Comparison of ENCODE assay signal across 8 cellular contexts in the genomic region with DNA sequence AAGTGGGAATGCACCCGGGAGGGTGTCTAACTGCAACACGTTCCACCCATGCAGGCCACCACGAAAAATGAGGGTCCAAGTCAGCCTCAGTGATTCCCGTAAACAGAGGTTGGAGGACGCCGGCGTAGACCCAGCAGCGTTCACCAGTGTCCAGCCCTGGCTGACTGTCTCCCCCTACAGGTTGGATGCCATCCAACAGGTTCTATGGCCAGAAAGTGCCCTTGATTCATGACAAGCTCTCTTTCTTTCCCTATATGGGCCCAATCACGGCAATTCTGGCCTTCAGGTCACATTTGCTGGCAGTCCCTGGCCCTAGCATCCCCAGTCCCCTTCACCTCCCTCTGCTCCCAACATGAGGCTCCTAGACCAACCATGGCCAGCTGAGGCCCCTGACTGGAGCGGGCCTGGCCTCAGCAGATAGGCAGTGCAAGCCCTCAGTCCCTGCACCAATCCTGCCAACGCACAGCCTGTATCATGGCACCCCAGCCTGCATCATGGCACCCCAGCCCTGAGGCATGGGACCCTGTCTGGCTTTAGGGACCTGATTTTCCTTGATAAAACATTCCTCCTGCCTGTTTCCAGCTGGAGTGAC.
DNase-seq lines count a peak whose midpoint lies in the region; ATAC-seq, FAIRE-seq and TF ChIP-seq lines count a peak whose summit lies in the region.

No MANE protein-coding gene starts in this region.

- H3K9me1 ChIP-seq in K562 (ENCODE audit: control insufficient read depth, insufficient read depth, low read length), result no peaks in the 10 kb centered on the region

- CTCF ChIA-PET in K562 (lab: Yijun Ruan, JAX; ENCODE audit: low intra/inter-chr PET ratio), result no interaction called here

- TF ChIP-seq RAD21 in K562 (CRISPR knock-in tag; conservative IDR thresholded peaks at IDR 0.05 in 1 of 2, IDR thresholded peaks at IDR 0.05 in 1 of 2), result no peak; a peak in 1 of 4 replicates

- POLR2A ChIA-PET in K562 (lab: Yijun Ruan, JAX), result no interaction called here

- H3K9me3 ChIP-seq in K562 (replicated peaks; ENCODE audit: control insufficient read depth, insufficient read depth, low read depth, low read length), result no peaks in the 10 kb centered on the region
- H3K9me3 ChIP-seq in psoas muscle, result no peaks in the 10 kb centered on the region
- H3K9me3 ChIP-seq in esophagus squamous epithelium, result no peaks in the 10 kb centered on the region

- 0% methylated on average over 5 of the region's 11 CpGs for WGBS in K562 (ENCODE audit: insufficient coverage, low coverage, missing lambda C conversion rate)
- WGBS in psoas muscle, 3 donors, result 80 to 89% (median 82%) methylated on average over 11 of the region's 11 CpGs
- WGBS in esophagus squamous epithelium, 2 donors, result 78 to 90% methylated on average over 10 to 11 of the region's 11 CpGs

- H3K4me2 ChIP-seq in K562 (ENCODE audit: insufficient read depth, low read length), result no peak overlapping the region

- in situ Hi-C loops in K562 (cut with MboI), result no loop called here

- no peaks in the 10 kb centered on the region; the same call in 1 of the 2 replicates for H3K27me3 ChIP-seq in GM06990 (replicated peaks; ENCODE audit: control insufficient read depth, insufficient read depth, low read length)
- H3K27me3 ChIP-seq in K562 (ENCODE audit: control insufficient read depth in 2 of 2, insufficient read depth in 2 of 2, low read length in 2 of 2), result no peaks in the 10 kb centered on the region; a peak in 1 of 5 replicates
- peaks cover 0 to 4% (median 0%) of the 10 kb centered on the region in 3 donors for H3K27me3 ChIP-seq in psoas muscle (ENCODE audit: insufficient read depth in 3 of 3, low read length in 2 of 3)
- no peaks in the 10 kb centered on the region for H3K27me3 ChIP-seq in esophagus squamous epithelium

- BruUV-seq in K562 (replicated peaks; lab: Mats Ljungman, UMichigan), result no TSS peak

- no peaks in the 10 kb centered on the region for H4K20me1 ChIP-seq in K562 (replicated peaks; ENCODE audit: control insufficient read depth, insufficient read depth, low read length)

- H3K4me1 ChIP-seq in K562 (replicated peaks in 1 of 2; ENCODE audit: control insufficient read depth in 2 of 2, insufficient read depth in 2 of 2, low read length in 2 of 2), result no peaks in the 10 kb centered on the region
- H3K4me1 ChIP-seq in psoas muscle, result no peaks in the 10 kb centered on the region
- no peaks in the 10 kb centered on the region for H3K4me1 ChIP-seq in esophagus squamous epithelium

- no peak overlapping the region for H2AFZ ChIP-seq in K562 (ENCODE audit: low read depth, low read length)

- no peaks in the 10 kb centered on the region for H3K79me2 ChIP-seq in K562 (ENCODE audit: control insufficient read depth, insufficient read depth, low read length)

- DNase-seq in GM06990 (ENCODE audit: extremely low read depth, insufficient read length) (peak; percentile 13), HuH-7 (ENCODE audit: low spot score) (peak; percentile 58), K562 (ENCODE audit: extremely low read depth in 1 of 4, low spot score in 3 of 4) (peak in 3 of 4 experiments; percentile 9 to 13 (median 11)), psoas muscle (no peak), esophagus squamous epithelium (lab: John Stamatoyannopoulos, UW) (no peak), DMS79 treated with DMSO at 0.1 percent for 48 hours (lab: John Stamatoyannopoulos, UW) (no peak), NCI-H2227 (lab: John Stamatoyannopoulos, UW; ENCODE audit: unreplicated experiment) (no peak)

- H3K36me3 ChIP-seq in GM06990 (ENCODE audit: control insufficient read depth, insufficient read depth, low read length) (no peaks in the 10 kb centered on the region), K562 (ENCODE audit: control insufficient read depth, insufficient read depth, low read length) (no peaks in the 10 kb centered on the region), psoas muscle (ENCODE audit: insufficient read depth in 1 of 2, low read depth in 1 of 2) (no peaks in the 10 kb centered on the region), esophagus squamous epithelium (no peaks in the 10 kb centered on the region)

- TF ChIP-seq EP300 in K562 (IDR thresholded peaks at IDR 0.05; ENCODE audit: low read length), result no peak

- no peak overlapping the region for H3K9ac ChIP-seq in K562 (ENCODE audit: insufficient read depth in 1 of 2, low read depth in 2 of 2, low read length in 2 of 2)

- H3K27ac ChIP-seq in K562 (ENCODE audit: extremely low read depth, low read depth, low read length), result no peak overlapping the region
- H3K27ac ChIP-seq in psoas muscle, result no peak overlapping the region
- no peak overlapping the region for H3K27ac ChIP-seq in esophagus squamous epithelium

- intact Hi-C loops in K562 (cut with micrococcal nuclease), result no loop called here
- intact Hi-C loops in psoas muscle (cut with DNase I), result loop anchor here in 1 of 2 donors (10.0 kb wide), 1 partner anchor 494 kb away; no protein-coding TSS in a partner anchor
- intact Hi-C loops in esophagus squamous epithelium (cut with DNase I), result no loop called here

- ATAC-seq in K562 (peak; percentile 66), psoas muscle (no peak), GM21825 (IDR thresholded peaks at IDR 0.05; ENCODE audit: unreplicated experiment) (no peak)

- no peak for FAIRE-seq in K562 (lab: Jason Lieb, UNC)

- H3K4me3 ChIP-seq in GM06990 (replicated peaks; ENCODE audit: low read depth, low read length), result no peak overlapping the region
- no peak overlapping the region for H3K4me3 ChIP-seq in K562
- H3K4me3 ChIP-seq in psoas muscle, result no peak overlapping the region
- H3K4me3 ChIP-seq in esophagus squamous epithelium, result no peak overlapping the region

- no peak for TF ChIP-seq POLR2A in K562 (conservative IDR thresholded peaks at IDR 0.05)
- TF ChIP-seq POLR2A in esophagus squamous epithelium (IDR thresholded peaks at IDR 0.05), result no peak

- TF ChIP-seq CTCF in GM06990 (IDR thresholded peaks at IDR 0.05; ENCODE audit: insufficient read depth, low read length, poor library complexity, severe bottlenecking), result peak; percentile 97
- peak; percentile 26 to 46 (median 36); a peak in 4 of 6 replicates for TF ChIP-seq CTCF in K562 (IDR thresholded peaks at IDR 0.05 in 2 of 3, conservative IDR thresholded peaks at IDR 0.05 in 1 of 3; ENCODE audit: insufficient read depth in 2 of 3, low read depth in 1 of 3, low read length in 3 of 3)
- peak; percentile 39 for TF ChIP-seq CTCF in psoas muscle (IDR thresholded peaks at IDR 0.05)
- peak in 1 of 6 experiments; percentile 35 for TF ChIP-seq CTCF in esophagus squamous epithelium (IDR thresholded peaks at IDR 0.05)

TF ChIP-seq in K562, 482 proteins besides CTCF, POLR2A, EP300 and RAD21:
- TF ChIP-seq MTA1 (IDR thresholded peaks at IDR 0.05; ENCODE audit: borderline replicate concordance) (no peak), ETS1 (conservative IDR thresholded peaks at IDR 0.05; ENCODE audit: control insufficient read depth, low read depth, low read length) (no peak), SMC3 (conservative IDR thresholded peaks at IDR 0.05; ENCODE audit: insufficient read depth, low read depth, low read length) (0 out of 2 replicates have a peak, but pooled peaks have one; percentile 5)

Comparison
In these comparisons a context has a peak if more than half of its experiments do, and no peak if none do; other contexts are left out.
1. DNase-seq: peak in GM06990 (single experiment), HuH-7 (single experiment) and K562 (3 of 4); none in psoas muscle (0 of 2), esophagus squamous epithelium (single experiment), DMS79 treated with DMSO at 0.1 percent for 48 hours (single experiment) and NCI-H2227 (single experiment).